In the genomic region with DNA sequence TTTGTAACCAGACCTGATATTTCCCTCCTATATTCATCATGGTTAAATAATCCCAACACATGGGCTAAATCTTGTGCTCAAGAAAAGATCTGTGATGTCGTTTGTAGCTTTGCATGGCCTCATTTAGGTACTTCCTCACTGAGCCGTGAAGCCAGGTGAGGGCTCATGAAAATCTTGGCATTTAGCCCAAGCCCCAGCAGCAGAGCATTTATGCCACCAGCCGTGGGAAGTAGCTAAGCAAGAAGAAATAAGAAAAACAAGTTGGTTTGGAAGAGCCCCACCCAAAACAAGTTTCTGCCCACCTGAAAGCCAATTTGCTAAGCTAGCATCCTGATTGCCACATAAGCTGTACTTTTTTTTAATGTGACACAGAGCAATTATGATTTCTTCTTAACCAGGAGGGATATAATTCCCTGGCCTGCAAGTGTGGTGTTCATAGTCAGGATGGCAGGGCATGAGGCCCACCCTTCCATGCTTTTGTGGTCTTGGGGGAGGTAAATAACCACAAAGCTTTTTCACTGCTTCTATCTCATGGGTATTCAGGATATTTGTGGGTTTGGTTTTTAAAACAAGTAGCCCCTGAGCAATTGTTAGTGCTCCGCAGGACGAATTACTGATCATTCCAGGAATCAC, we compare ENCODE assay signal across 10 cellular contexts. TPM values are rescaled to one million over a fixed set of nuclear protein-coding genes. Genes with fewer than 3 reads are reported as not detected.
DNase-seq lines count a peak whose midpoint lies in the region; ATAC-seq and TF ChIP-seq lines count a peak whose summit lies in the region.
"Had no signal": no experiment of that assay in that cellular context is flagged by ENCODE, and none has a peak within 500 bp of the region (broad histone marks: within the 10 kb centered on the region; RNA-seq: fewer than 3 reads in every experiment).

No MANE protein-coding gene starts in this region.

- CTCF ChIA-PET in HEK293T (lab: Yijun Ruan, JAX), result no interaction called here

- no peaks in the 10 kb centered on the region for H3K27me3 ChIP-seq in MG63

- in situ Hi-C loops in KBM-7 (cut with MboI; ENCODE audit: low pct_unique_long_range_greater_than_20kb, low sequenced_read_pairs), result no loop called here

- peaks cover 20% of the 10 kb centered on the region for H3K27me3 Mint-ChIP-seq in progenitor cell of endocrine pancreas

- no peak for TF ChIP-seq CTCF in progenitor cell of endocrine pancreas (IDR thresholded peaks at IDR 0.05; ENCODE audit: unreplicated experiment)

- DNase-seq in COR-L47 (lab: John Stamatoyannopoulos, UW) (peak; percentile 68), KBM-7 (peak; percentile 65), RPMI8226 (peak; percentile 83), progenitor cell of endocrine pancreas (ENCODE audit: low spot score, unreplicated experiment) (no peak), MG63 (no peak), HEK293T (ENCODE audit: extremely low spot score) (no peak)
- DNase-seq in effector CD8-positive, alpha-beta T cell (lab: John Stamatoyannopoulos, UW), result peak; percentile 18
- DNase-seq: nucleus accumbens had no signal

- H3K4me3 ChIP-seq in MG63, result no peak overlapping the region

- H3K36me3 ChIP-seq in MG63, result no peaks in the 10 kb centered on the region

- no peaks in the 10 kb centered on the region for H3K36me3 Mint-ChIP-seq in progenitor cell of endocrine pancreas (ENCODE audit: insufficient read depth)

- no peak for ATAC-seq in HG02973 (IDR thresholded peaks at IDR 0.05; ENCODE audit: unreplicated experiment)

- H3K4me3 Mint-ChIP-seq in progenitor cell of endocrine pancreas (ENCODE audit: low read depth), result no peak overlapping the region

- H3K9me3 Mint-ChIP-seq in progenitor cell of endocrine pancreas (ENCODE audit: low read depth), result no peaks in the 10 kb centered on the region

- H3K9me3 ChIP-seq in MG63, result no peaks in the 10 kb centered on the region

- POLR2A ChIA-PET in HEK293T (lab: Yijun Ruan, JAX), result interaction anchor here (0.7 to 0.9 kb wide), 2 partner anchors 17 to 154 kb away, joined by 3 read pairs; partner anchors contain the start of gene GOSR1

- H3K4me1 Mint-ChIP-seq in progenitor cell of endocrine pancreas (ENCODE audit: low read depth), result peaks cover 12% of the 10 kb centered on the region

- no peak overlapping the region for H3K27ac Mint-ChIP-seq in progenitor cell of endocrine pancreas

TF ChIP-seq in HEK293T, 16 proteins besides CTCF, POLR2A, EP300 and RAD21:
- no peak for TF ChIP-seq ARNT (IDR thresholded peaks at IDR 0.05)
- TF ChIP-seq PKNOX1 (IDR thresholded peaks at IDR 0.05), result no peak
- no peak for TF ChIP-seq SUZ12 (IDR thresholded peaks at IDR 0.05)
- no peak for TF ChIP-seq BHLHE40 (IDR thresholded peaks at IDR 0.05; ENCODE audit: borderline replicate concordance)
- TF ChIP-seq CTBP1 (IDR thresholded peaks at IDR 0.05; ENCODE audit: borderline replicate concordance), result no peak
- TF ChIP-seq HDGF (IDR thresholded peaks at IDR 0.05; ENCODE audit: borderline replicate concordance), result no peak
- TF ChIP-seq NFRKB (IDR thresholded peaks at IDR 0.05), result no peak

RNA-seq across cellular contexts. Expression of gene TMIGD1, which starts 10.5 kb away (rescaled TPM):
- total RNA-seq in progenitor cell of endocrine pancreas, result not detected in 2 replicates
- total RNA-seq in MG63 (2014; rRNA removed; shearing (Covaris generic); ENCODE audit: low replicate concordance), result not detected in 2 replicates
- total RNA-seq: NCI-H460 had no signal

RNA-seq across cellular contexts. Expression of gene BLMH, which starts 31.6 kb away (rescaled TPM):
- total RNA-seq in progenitor cell of endocrine pancreas, result 60.9 and 64.2 TPM in 2 replicates
- total RNA-seq in MG63 (2014; rRNA removed; shearing (Covaris generic); ENCODE audit: low replicate concordance), result 44.7 and 45.0 TPM in 2 replicates

RNA-seq across cellular contexts. Expression of gene CPD, which starts 55.3 kb away (rescaled TPM):
- 123 and 124 TPM in 2 replicates for total RNA-seq in progenitor cell of endocrine pancreas
- total RNA-seq in MG63 (2014; rRNA removed; shearing (Covaris generic); ENCODE audit: low replicate concordance), result 38.8 and 46.3 TPM in 2 replicates

Comparison
In these comparisons a context has a peak if more than half of its experiments do, and no peak if none do; other contexts are left out.
1. DNase-seq: peak in COR-L47 (single experiment), KBM-7 (single experiment), RPMI8226 (single experiment) and effector CD8-positive, alpha-beta T cell (single experiment); none in progenitor cell of endocrine pancreas (single experiment), MG63 (single experiment) and HEK293T (single experiment).